7 cellular contexts compared by ENCODE assay signal in the genomic region with DNA sequence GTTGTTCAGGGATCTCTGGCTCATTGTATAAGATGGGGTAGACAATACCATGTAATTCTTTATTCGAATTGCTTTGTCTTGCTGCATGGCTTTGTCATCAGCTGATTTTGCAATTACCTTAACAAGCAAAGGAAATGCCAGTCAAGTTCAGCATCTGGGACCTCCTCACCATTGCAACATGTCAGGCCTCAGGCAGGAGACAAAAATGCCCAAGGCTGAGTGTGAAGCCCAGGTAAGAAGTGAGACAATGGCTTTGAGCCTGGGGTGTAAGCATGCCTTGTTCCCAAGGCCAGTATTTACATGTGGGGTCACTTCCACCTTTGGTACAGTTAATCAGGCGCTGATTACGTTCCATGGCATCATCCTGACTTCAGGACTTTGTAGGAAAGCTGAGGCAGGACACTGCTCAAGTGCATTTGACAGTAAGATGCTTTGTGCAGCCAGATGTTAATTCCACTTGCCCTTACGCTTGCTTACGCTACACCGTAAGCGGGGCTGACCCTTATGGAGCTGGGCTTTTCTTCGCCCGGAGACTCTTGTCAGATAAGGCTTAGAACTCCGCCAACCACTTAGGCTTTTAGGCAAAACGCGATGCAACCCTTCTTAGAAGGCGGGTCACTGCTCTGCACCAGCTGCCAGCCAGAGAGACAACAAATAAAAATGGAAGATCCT. TPM values are rescaled to one million over a fixed set of nuclear protein-coding genes. Genes with fewer than 3 reads are reported as not detected.
DNase-seq lines count a peak whose midpoint lies in the region; ATAC-seq, FAIRE-seq and TF ChIP-seq lines count a peak whose summit lies in the region.

No MANE protein-coding gene starts in this region.

- CTCF ChIA-PET in GM10248 (lab: Yijun Ruan, JAX) = interaction anchor here (0.7 to 2.4 kb wide), 10 partner anchors 8 to 173 kb away, joined by 3 to 14 read pairs (median 4); no protein-coding TSS in a partner anchor

- POLR2A ChIA-PET in GM10248 (lab: Yijun Ruan, JAX) = interaction anchor here (0.6 to 1.2 kb wide), 2 partner anchors 74 to 425 kb away, joined by 3 read pairs; no protein-coding TSS in a partner anchor

- H3K27ac ChIP-seq in OCI-LY3 (ENCODE audit: low read length) (peak overlapping the region; percentile 30), epithelial cell of prostate (peak overlapping the region; percentile 86), pancreas (peak overlapping the region in 3 of 4 donors; percentile 45 to 57 (median 55))

- H3K9me3 ChIP-seq in OCI-LY3 (ENCODE audit: insufficient read depth, low read length) (no peaks in the 10 kb centered on the region), pancreas (no peaks in the 10 kb centered on the region)

- TF ChIP-seq CTCF in OCI-LY3 (IDR thresholded peaks at IDR 0.05; ENCODE audit: low read depth, low read length) (no peak), pancreas (IDR thresholded peaks at IDR 0.05) (no peak), GM10248 (IDR thresholded peaks at IDR 0.05; ENCODE audit: control extremely low read depth, extremely low read depth, low read depth, missing control alignments) (no peak)

- WGBS in pancreas, 2 donors = 9 to 10% methylated on average over 13 of the region's 13 CpGs

- H2AFZ ChIP-seq in OCI-LY3 (ENCODE audit: low read depth, low read length) = peak overlapping the region; percentile 69

- peak; percentile 8 for FAIRE-seq in GM19239 (lab: Jason Lieb, UNC)
- FAIRE-seq in pancreas (lab: Jason Lieb, UNC) = no peak

- H3K4me3 ChIP-seq in OCI-LY3 (ENCODE audit: low read length) (peak overlapping the region; percentile 86), pancreas (peak overlapping the region; percentile 19 to 83 (median 52))

- no peak for DNase-seq in GM19239 (ENCODE audit: insufficient read length, low spot score)
- DNase-seq in epithelial cell of prostate (ENCODE audit: low read depth, low spot score) = no peak
- no peak for DNase-seq in pancreas
- DNase-seq in GM03348 (ENCODE audit: low spot score) = no peak
- no peak for DNase-seq in GM10248 (ENCODE audit: extremely low spot score)

- H4K20me1 ChIP-seq in OCI-LY3 (ENCODE audit: insufficient read depth, low read length) = no peaks in the 10 kb centered on the region

- H3K9ac ChIP-seq in OCI-LY3 (ENCODE audit: low read length) = peak overlapping the region; percentile 63

- H3K27me3 ChIP-seq in OCI-LY3 (ENCODE audit: low read depth, low read length) (no peaks in the 10 kb centered on the region), pancreas (no peaks in the 10 kb centered on the region)

- H3K4me1 ChIP-seq in OCI-LY3 (ENCODE audit: low read length) = peaks cover 12% of the 10 kb centered on the region
- H3K4me1 ChIP-seq in pancreas = peaks cover 0 to 27% (median 15%) of the 10 kb centered on the region in 3 donors

- H3K36me3 ChIP-seq in OCI-LY3 (replicated peaks; ENCODE audit: low read depth, low read length) (peaks cover 17% of the 10 kb centered on the region), pancreas (no peaks in the 10 kb centered on the region)

- intact Hi-C loops in pancreas (cut with DNase I) = no loop called here

- H3K4me2 ChIP-seq in OCI-LY3 (ENCODE audit: low read length) = peak overlapping the region; percentile 96

- ATAC-seq in pancreas (no peak), GM21717 (IDR thresholded peaks at IDR 0.05; ENCODE audit: unreplicated experiment) (no peak)

- peaks cover 4% of the 10 kb centered on the region for H3K79me2 ChIP-seq in OCI-LY3 (ENCODE audit: low read length)

RNA-seq across cellular contexts. Expression of a gene that starts 1.5 kb away (rescaled TPM):
- 1 to 10 TPM; 3.0 to 5.1 (median 3.5) TPM for total RNA-seq in pancreas
- 1 to 10 TPM; 1.3 to 2.8 TPM for polyA plus RNA-seq in pancreas

Comparison
In these comparisons a context has a peak if more than half of its experiments do, and no peak if none do; other contexts are left out.
1. H3K27ac ChIP-seq: peak in every context shown above with its lines; median percentile 86 in epithelial cell of prostate; 55 in pancreas; 30 in OCI-LY3.